7 cellular contexts compared by ENCODE assay signal in the genomic region with DNA sequence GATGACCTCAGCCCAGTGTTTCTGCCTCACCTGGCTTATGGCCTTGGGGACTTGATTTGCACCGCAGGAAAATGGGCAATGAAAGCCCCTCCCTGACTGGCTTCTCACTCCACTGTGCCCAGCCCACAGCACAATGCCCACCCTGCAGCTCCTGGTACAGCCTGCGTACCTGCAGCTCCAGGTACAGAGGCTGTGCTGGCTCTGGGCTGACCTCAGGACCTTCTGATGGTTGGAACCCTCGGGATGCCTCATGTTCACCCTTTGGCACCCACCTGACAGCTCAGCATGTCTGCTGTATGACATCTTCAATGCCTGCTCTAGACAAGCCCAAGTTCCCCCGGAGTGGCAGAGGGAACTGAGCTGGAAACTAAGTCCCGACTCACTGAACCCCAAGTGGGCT.
"Had no signal": no experiment of that assay in that cellular context is flagged by ENCODE, and none has a peak within 500 bp of the region (broad histone marks: within the 10 kb centered on the region; RNA-seq: fewer than 3 reads in every experiment).

No MANE protein-coding gene starts in this region.

- H3K36me3 ChIP-seq: HAP-1 had no signal

- DNase-seq: H7, HFFc6, IMR-90 had no signal

- H3K4me1 ChIP-seq: HAP-1 had no signal

- H3K4me2 ChIP-seq: GM23338 had no signal

- H3K9me3 ChIP-seq: HAP-1 had no signal

- ATAC-seq: HCT116 had no signal

- H2AFZ ChIP-seq: GM23338 had no signal

- H3K27ac ChIP-seq: HL-60 had no signal

- H3K4me3 ChIP-seq: GM23338, HAP-1 had no signal
